Comparison of ENCODE assay signal across 17 cellular contexts in genomic region chr12:5944053-5944452, GRCh38. TPM values are rescaled to one million over a fixed set of nuclear protein-coding genes. Genes with fewer than 3 reads are reported as not detected.
"Had no signal": no experiment of that assay in that cellular context is flagged by ENCODE, and none has a peak within 500 bp of the region (broad histone marks: within the 10 kb centered on the region; RNA-seq: fewer than 3 reads in every experiment).

No MANE protein-coding gene starts in this region.

- ATAC-seq: body of pancreas; psoas muscle; right lobe of liver; stimulated activated memory B cell treated with anti-CD40 and anti-IgM and Interleukin-4, amounts not matched to agents 10 μg/mL and 1 μg/mL and 100 μg/mL, for 72 hours had no signal

- H3K9me3 ChIP-seq: body of pancreas, esophagus squamous epithelium, psoas muscle, right lobe of liver, spleen, tibial artery had no signal

- H3K4me3 ChIP-seq: body of pancreas, right lobe of liver, spleen had no signal

- H3K27me3 ChIP-seq: right lobe of liver had no signal

- DNase-seq: activated CD4-positive, alpha-beta T cell treated with anti-CD3 and anti-CD28 coated beads for 48 hours; body of pancreas; esophagus squamous epithelium; head of caudate nucleus; kidney glomerular epithelial cell; occipital lobe; psoas muscle; right lobe of liver; spleen; stimulated activated CD4-positive, alpha-beta T cell treated with anti-CD3 and anti-CD28 coated beads, Interleukin-1b, Interleukin-23, amount 100 ng/mL, for 48 hours; T-helper 1 cell; tibial artery had no signal

- H3K36me3 ChIP-seq: right lobe of liver, tibial artery had no signal

- H3K4me1 Mint-ChIP-seq: central memory CD8-positive, alpha-beta T cell; stimulated activated memory B cell treated with anti-CD40 and anti-IgM and Interleukin-4, amounts not matched to agents 10 μg/mL and 1 μg/mL and 100 μg/mL, for 72 hours had no signal

- H3K9me3 Mint-ChIP-seq: activated T-helper 2 cell treated with anti-CD3 and anti-CD28 coated beads, Interferon-gamma antibody, Interleukin-2, Interleukin-4, amounts not matched to agents 10 μg/mL and 5 μg/mL and 100 μg/mL, durations not matched to agents 14 hours and 24 hours and 36 hours; central memory CD8-positive, alpha-beta T cell had no signal

- H3K27ac Mint-ChIP-seq: activated naive CD4-positive, alpha-beta T cell treated with anti-CD3 and anti-CD28 coated beads, Interleukin-2, amount 50 U/mL, for 24 hours; activated T-helper 2 cell treated with anti-CD3 and anti-CD28 coated beads, Interferon-gamma antibody, Interleukin-2, Interleukin-4, amounts not matched to agents 10 μg/mL and 5 μg/mL and 100 μg/mL, durations not matched to agents 14 hours and 24 hours and 36 hours; stimulated activated memory B cell treated with anti-CD40 and anti-IgM and Interleukin-4, amounts not matched to agents 10 μg/mL and 1 μg/mL and 100 μg/mL, for 72 hours had no signal

- H3K4me3 Mint-ChIP-seq: activated naive CD4-positive, alpha-beta T cell treated with anti-CD3 and anti-CD28 coated beads, Interleukin-2, amount 50 U/mL, for 24 hours; central memory CD8-positive, alpha-beta T cell; stimulated activated memory B cell treated with anti-CD40 and anti-IgM and Interleukin-4, amounts not matched to agents 10 μg/mL and 1 μg/mL and 100 μg/mL, for 72 hours had no signal

- H3K36me3 Mint-ChIP-seq: activated naive CD4-positive, alpha-beta T cell treated with anti-CD3 and anti-CD28 coated beads, Interleukin-2, amount 50 U/mL, for 24 hours; stimulated activated memory B cell treated with anti-CD40 and anti-IgM and Interleukin-4, amounts not matched to agents 10 μg/mL and 1 μg/mL and 100 μg/mL, for 72 hours had no signal

- H3K4me1 ChIP-seq: psoas muscle had no signal

- H3K27ac ChIP-seq: body of pancreas, esophagus squamous epithelium, psoas muscle, right lobe of liver, spleen, tibial artery had no signal

RNA-seq across cellular contexts. Expression of gene ANO2, which starts 1.0 kb away (rescaled TPM):
- total RNA-seq: activated CD8-positive, alpha-beta memory T cell treated with anti-CD3 and anti-CD28 coated beads for 36 hours; activated T-helper 2 cell treated with anti-CD3 and anti-CD28 coated beads, Interferon-gamma antibody, Interleukin-2, Interleukin-4, amounts not matched to agents 10 μg/mL and 5 μg/mL and 100 μg/mL, durations not matched to agents 14 hours and 24 hours and 36 hours had no signal
